Comparison of ENCODE assay signal across 40 cellular contexts in the genomic region with DNA sequence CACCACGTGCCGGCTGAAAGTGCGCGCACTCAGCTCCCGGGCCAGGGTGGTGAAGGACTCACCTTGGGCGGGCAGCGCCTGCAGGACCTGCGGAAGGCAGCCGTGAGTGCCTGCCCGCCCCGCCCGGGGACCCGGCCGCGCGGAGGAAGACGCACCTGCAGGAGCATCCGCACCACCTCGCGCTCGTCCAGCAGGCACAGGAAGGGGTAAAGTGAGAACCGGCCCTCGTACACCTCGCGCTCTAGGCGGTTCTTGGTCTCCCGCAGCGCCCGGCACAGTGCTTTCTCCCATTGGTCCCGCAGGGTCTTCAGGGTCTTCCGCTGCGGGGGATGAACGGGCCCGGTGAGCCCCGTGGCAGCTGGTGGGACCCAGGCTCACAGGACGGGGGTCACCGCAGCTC. TPM values are rescaled to one million over a fixed set of nuclear protein-coding genes. Genes with fewer than 3 reads are reported as not detected.
"Had no signal": no experiment of that assay in that cellular context is flagged by ENCODE, and none has a peak within 500 bp of the region (broad histone marks: within the 10 kb centered on the region; RNA-seq: fewer than 3 reads in every experiment).

No MANE protein-coding gene starts in this region.

- DNase-seq: activated CD4-positive, alpha-beta T cell treated with anti-CD3 and anti-CD28 coated beads for 1 hour; activated CD4-positive, alpha-beta T cell treated with anti-CD3 and anti-CD28 coated beads, Interleukin-2, amount 10 ng/mL, durations not matched to agents 24 days and 14 days; activated CD4-positive, alpha-beta T cell treated with anti-CD3 and anti-CD28 coated beads, Interleukin-2, amount 50 U/mL, for 4 hours; activated CD4-positive, CD25-positive, alpha-beta regulatory T cell; activated CD8-positive, alpha-beta T cell treated with anti-CD3 and anti-CD28 coated beads for 36 hours; activated effector memory CD4-positive, alpha-beta T cell treated with anti-CD3 and anti-CD28 coated beads, Interleukin-2, amount 50 U/mL, for 16 hours; activated naive CD4-positive, alpha-beta T cell; activated naive CD8-positive, alpha-beta T cell treated with anti-CD3 and anti-CD28 coated beads, Interleukin-2, amount 10 ng/mL, durations not matched to agents 7 days and 5 days; activated T-cell treated with anti-CD3 and anti-CD28 coated beads, Interleukin-2, amount 50 U/mL, for 1 hour; activated T-cell treated with anti-CD3 and anti-CD28 coated beads, Interleukin-2, amount 50 U/mL, for 72 hours; amygdala; body of pancreas; caudate nucleus; NCI-H1092 treated with DMSO at 0.1 percent for 48 hours; NCI-H1417; NCI-H146; NCI-H187; NCI-H2029 treated with DMSO at 0.1 percent for 48 hours; NCI-H2107; NCI-H2171; NCI-H510A; NCI-H526; NCI-H748 treated with DMSO at 0.1 percent for 48 hours; NK-92 treated with Interleukin-12 subunit alpha and Interleukin-12 subunit beta, amount 100 ng/mL, for 24 hours; PC-9; SIG-M5; SW 1271; T-helper 1 cell; T1000; WERI-Rb-1 had no signal

- H2AFZ ChIP-seq: PC-9 had no signal

- H3K4me3 ChIP-seq: ascending aorta, body of pancreas, K562, PC-9 had no signal

- ATAC-seq: activated CD8-positive, alpha-beta T cell treated with anti-CD3 and anti-CD28 coated beads for 36 hours; activated T-cell treated with anti-CD3 and anti-CD28 coated beads, Interleukin-2, amount 50 U/mL, for 72 hours; activated T-helper 17 cell treated with anti-CD3 and anti-CD28 coated beads, Interleukin-2, amount 50 U/mL, for 72 hours; body of pancreas; K562; Right ventricle myocardium inferior had no signal

- H3K27me3 ChIP-seq: ascending aorta, body of pancreas had no signal

- H3K4me1 ChIP-seq: ascending aorta, body of pancreas had no signal

- H3K4me2 ChIP-seq: PC-9 had no signal

- FAIRE-seq: bronchial epithelial cell, K562, RCC 7860 had no signal

- H3K9me3 ChIP-seq: ascending aorta, body of pancreas had no signal

- H3K27ac ChIP-seq: ascending aorta, body of pancreas, PC-9, RWPE1, WERI-Rb-1 had no signal

RNA-seq across cellular contexts. Expression of gene FGF22, which starts 17.0 kb away (rescaled TPM):
- total RNA-seq: activated CD4-positive, alpha-beta T cell treated with anti-CD3 and anti-CD28 coated beads, Interleukin-2, amount 10 ng/mL, durations not matched to agents 24 days and 14 days; activated CD8-positive, alpha-beta memory T cell treated with anti-CD3 and anti-CD28 coated beads for 36 hours; activated T-cell treated with anti-CD3 and anti-CD28 coated beads, Interleukin-2, amount 50 U/mL, for 72 hours; ascending aorta; body of pancreas; bronchial epithelial cell; M059J; PC-9; Right ventricle myocardium inferior; T-helper 2 cell treated with Interferon-gamma antibody and Interleukin-4, amounts not matched to agents 100 ng/mL and 5 ng/mL, for 36 hours had no signal

RNA-seq across cellular contexts. Expression of gene HCN2, which starts 33.0 kb away (rescaled TPM):
- total RNA-seq: ascending aorta had no signal
